In the genomic region with DNA sequence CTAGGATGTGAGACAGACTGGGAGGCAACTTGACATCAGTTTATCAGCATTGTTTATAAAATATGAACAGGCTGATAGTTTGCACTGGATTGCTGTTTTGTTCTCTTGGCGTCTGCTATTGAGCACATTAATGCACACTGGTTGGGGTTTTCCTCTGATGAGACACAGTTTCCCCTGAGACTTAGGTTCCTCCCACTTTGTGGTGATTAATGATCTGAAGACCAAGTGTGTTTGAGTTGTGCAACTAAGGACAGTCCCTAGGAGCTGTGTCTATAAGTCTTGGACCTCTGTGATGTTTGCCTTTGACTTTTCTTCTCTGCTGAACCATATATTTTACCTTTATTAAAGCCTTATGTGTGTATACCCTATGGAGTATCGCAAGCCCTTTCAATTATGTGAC, we compare ENCODE assay signal across 11 cellular contexts.
DNase-seq lines count a peak whose midpoint lies in the region; ATAC-seq, FAIRE-seq and TF ChIP-seq lines count a peak whose summit lies in the region.
"Had no signal": no experiment of that assay in that cellular context is flagged by ENCODE, and none has a peak within 500 bp of the region (broad histone marks: within the 10 kb centered on the region; RNA-seq: fewer than 3 reads in every experiment).

No MANE protein-coding gene starts in this region.

- no peak for FAIRE-seq in HTR-8/SVneo (lab: Jason Lieb, UNC)

- peak; percentile 62 for ATAC-seq in GM18499 (IDR thresholded peaks at IDR 0.05; ENCODE audit: insufficient read depth, unreplicated experiment)
- ATAC-seq in GM21515 (IDR thresholded peaks at IDR 0.05; ENCODE audit: unreplicated experiment), result peak; percentile 44
- ATAC-seq in HG03159 (IDR thresholded peaks at IDR 0.05; ENCODE audit: unreplicated experiment), result peak; percentile 67

- H3K4me3 ChIP-seq in choroid plexus epithelial cell (ENCODE audit: low read depth, low read length), result no peak overlapping the region

- DNase-seq in choroid plexus epithelial cell (ENCODE audit: low read depth), result peak; percentile 23
- DNase-seq in HPDE6-E6E7 (ENCODE audit: extremely low spot score), result no peak
- DNase-seq in activated gamma-delta T cell (lab: John Stamatoyannopoulos, UW), result no peak
- DNase-seq in HTR-8/SVneo (ENCODE audit: insufficient read length, low spot score), result no peak
- DNase-seq in NK-92 treated with Interleukin-12 subunit alpha and Interleukin-12 subunit beta, amount 100 ng/mL, for 24 hours (lab: John Stamatoyannopoulos, UW), result no peak
- DNase-seq: C1 segment of cervical spinal cord, cerebellar nuclear complex, SHP77 had no signal

- TF ChIP-seq CTCF in choroid plexus epithelial cell (conservative IDR thresholded peaks at IDR 0.05; ENCODE audit: low read depth, low read length), result no peak
